In the genomic region with DNA sequence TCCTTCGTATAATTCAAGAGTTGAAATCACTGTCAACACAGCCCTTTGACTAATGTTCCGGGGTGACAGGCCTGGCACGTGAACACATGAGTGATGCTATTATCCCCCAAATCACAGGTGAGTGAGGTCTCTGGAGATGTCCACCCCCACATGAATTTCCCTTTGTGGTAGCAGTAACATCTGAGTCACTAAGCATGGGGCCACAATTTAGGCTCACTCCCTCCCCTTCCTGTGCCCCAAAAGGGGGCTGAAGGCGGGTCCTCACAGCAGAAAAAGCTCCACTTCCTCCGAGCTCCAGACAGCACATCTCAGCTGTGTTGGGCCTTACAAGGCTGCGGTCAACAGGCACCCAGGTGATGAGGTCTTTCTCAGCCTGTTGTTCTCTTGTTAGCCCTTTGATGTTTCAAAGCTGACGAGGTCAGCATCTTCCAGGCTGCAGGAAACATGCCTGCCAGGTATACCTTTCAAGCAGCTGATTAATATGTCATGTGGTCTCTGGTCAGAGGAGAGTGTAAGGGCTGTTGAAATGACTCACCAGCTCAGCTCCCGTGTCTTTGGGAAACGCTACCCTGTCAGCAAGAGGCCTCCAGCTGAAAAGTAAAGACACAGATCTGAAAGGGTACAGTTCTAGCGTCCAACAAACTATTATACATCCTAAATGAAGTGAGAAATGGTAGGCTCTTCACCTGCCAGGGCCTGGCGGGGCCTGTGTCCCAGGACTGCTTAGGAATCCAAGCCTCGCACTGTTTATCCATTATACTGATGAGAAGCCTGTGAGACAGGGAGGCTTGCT, we compare ENCODE assay signal across 8 cellular contexts.
DNase-seq lines count a peak whose midpoint lies in the region; ATAC-seq and TF ChIP-seq lines count a peak whose summit lies in the region.

No MANE protein-coding gene starts in this region.

- intact Hi-C loops in right lobe of liver (cut with DNase I), result no loop called here
- intact Hi-C loops in head of caudate nucleus (cut with DNase I), result no loop called here

- H3K27me3 ChIP-seq in OCI-LY1 (ENCODE audit: insufficient read depth, low read length) (no peaks in the 10 kb centered on the region), right lobe of liver (no peaks in the 10 kb centered on the region)

- H3F3A ChIP-seq in OCI-LY1 (ENCODE audit: insufficient read depth, low read length), result 0 out of 2 replicates have a peak, but pooled peaks cover 6% of the 10 kb centered on the region

- ATAC-seq in GM18867 (IDR thresholded peaks at IDR 0.05; ENCODE audit: unreplicated experiment) (peak; percentile 78), HG02943 (IDR thresholded peaks at IDR 0.05; ENCODE audit: low read depth, unreplicated experiment) (peak; percentile 67), right lobe of liver (peak in 3 of 4 donors; percentile 3 to 40 (median 14))

- H4K20me1 ChIP-seq in OCI-LY1 (ENCODE audit: insufficient read depth, low read length), result no peaks in the 10 kb centered on the region

- H3K4me2 ChIP-seq in OCI-LY1 (ENCODE audit: low read length), result peak overlapping the region; percentile 59

- peak overlapping the region; percentile 36 for H3K4me3 ChIP-seq in OCI-LY1 (ENCODE audit: low read depth, low read length, poor library complexity, severe bottlenecking)
- no peak overlapping the region for H3K4me3 ChIP-seq in right lobe of liver

- H3K9me2 ChIP-seq in OCI-LY1 (ENCODE audit: low read depth, low read length), result no peaks in the 10 kb centered on the region

- no peak for TF ChIP-seq CTCF in OCI-LY1 (IDR thresholded peaks at IDR 0.05; ENCODE audit: low read length)
- no peak for TF ChIP-seq CTCF in right lobe of liver (IDR thresholded peaks at IDR 0.05)

- no peak overlapping the region for H2AFZ ChIP-seq in OCI-LY1 (ENCODE audit: low read length)

- H3K9me3 ChIP-seq in OCI-LY1 (ENCODE audit: low read length) (no peaks in the 10 kb centered on the region), right lobe of liver (no peaks in the 10 kb centered on the region)

- peak overlapping the region; percentile 91 for H3K27ac ChIP-seq in OCI-LY1 (ENCODE audit: low read depth, low read length, poor library complexity, severe bottlenecking)
- peak overlapping the region in 1 of 3 donors; percentile 4 for H3K27ac ChIP-seq in right lobe of liver

- peak overlapping the region; percentile 41; the same call in 1 of the 2 replicates for H3K9ac ChIP-seq in OCI-LY1 (ENCODE audit: low read length)

- WGBS in right lobe of liver (ENCODE audit: insufficient coverage, low coverage, low lambda C conversion rate, missing lambda C conversion rate), result 79% methylated on average over 6 of the region's 12 CpGs

- no peak for TF ChIP-seq POLR2A in right lobe of liver (IDR thresholded peaks at IDR 0.05)

- H3K4me1 ChIP-seq in OCI-LY1 (ENCODE audit: insufficient read depth, low read length, severe bottlenecking) (peaks cover 76% of the 10 kb centered on the region), right lobe of liver (peaks cover 0 to 27% (median 7%) of the 10 kb centered on the region in 4 donors)

- H3K79me2 ChIP-seq in OCI-LY1 (ENCODE audit: insufficient read depth, low read length), result no peaks in the 10 kb centered on the region

- DNase-seq in activated T-helper 9 cell treated with anti-CD3 and anti-CD28 coated beads, Interleukin-2, amount 50 U/mL, for 16 hours (ENCODE audit: low read depth), result peak; percentile 69
- DNase-seq in right lobe of liver (no peak), head of caudate nucleus (no peak), OCI-M1 (lab: John Stamatoyannopoulos, UW) (no peak)
- peak; percentile 58 to 66 for DNase-seq in stimulated activated CD8-positive, alpha-beta memory T cell treated with anti-CD3 and anti-CD28 coated beads, Interleukin-2, amount 100 ng/mL, for 1 hour (ENCODE audit: low read depth in 2 of 2)

- H3K36me3 ChIP-seq in OCI-LY1 (ENCODE audit: insufficient read depth, low read length) (no peaks in the 10 kb centered on the region), right lobe of liver (no peaks in the 10 kb centered on the region)

Comparison
In these comparisons a context has a peak if more than half of its experiments do, and no peak if none do; other contexts are left out.
1. ATAC-seq: peak in every context shown above with its lines; median percentile 78 in GM18867; 67 in HG02943; 14 in right lobe of liver.
2. DNase-seq: peak in activated T-helper 9 cell treated with anti-CD3 and anti-CD28 coated beads, Interleukin-2, amount 50 U/mL, for 16 hours (single experiment) and stimulated activated CD8-positive, alpha-beta memory T cell treated with anti-CD3 and anti-CD28 coated beads, Interleukin-2, amount 100 ng/mL, for 1 hour (2 of 2); none in right lobe of liver (0 of 3), head of caudate nucleus (0 of 42) and OCI-M1 (single experiment).